In genomic region chr15:90743407-90743806, GRCh38 we compare ENCODE assay signal across 17 cellular contexts. TPM values are rescaled to one million over a fixed set of nuclear protein-coding genes. Genes with fewer than 3 reads are reported as not detected.
DNase-seq lines count a peak whose midpoint lies in the region; ATAC-seq and TF ChIP-seq lines count a peak whose summit lies in the region.
"Had no signal": no experiment of that assay in that cellular context is flagged by ENCODE, and none has a peak within 500 bp of the region (broad histone marks: within the 10 kb centered on the region; RNA-seq: fewer than 3 reads in every experiment).

No MANE protein-coding gene starts in this region.

- no peaks in the 10 kb centered on the region for H3K27me3 ChIP-seq in osteoblast (ENCODE audit: insufficient read depth, low read length)
- no peaks in the 10 kb centered on the region for H3K27me3 ChIP-seq in vagina
- H3K27me3 ChIP-seq: BLaER1 had no signal

- H3K4me3 Mint-ChIP-seq in activated CD4-positive, alpha-beta T cell treated with anti-CD3 and anti-CD28 coated beads, Interleukin-2, amount 10 ng/mL, durations not matched to agents 24 days and 14 days, result no peak overlapping the region
- no peak overlapping the region for H3K4me3 Mint-ChIP-seq in WTC11
- H3K4me3 Mint-ChIP-seq: CD4-positive, alpha-beta T cell; HFFc6; IgD-negative memory B cell had no signal

- peaks cover 62% of the 10 kb centered on the region for H3K36me3 Mint-ChIP-seq in activated CD4-positive, alpha-beta T cell treated with anti-CD3 and anti-CD28 coated beads, Interleukin-2, amount 10 ng/mL, durations not matched to agents 24 days and 14 days (ENCODE audit: low read depth)
- peaks cover 6% of the 10 kb centered on the region for H3K36me3 Mint-ChIP-seq in WTC11

- H3K79me2 ChIP-seq in osteoblast (ENCODE audit: insufficient read depth, low read length), result no peaks in the 10 kb centered on the region

- H3K36me3 ChIP-seq in osteoblast (ENCODE audit: insufficient read depth, low read length) (no peaks in the 10 kb centered on the region), vagina (no peaks in the 10 kb centered on the region)

- H3K4me1 ChIP-seq in osteoblast (ENCODE audit: insufficient read depth, low read length), result no peaks in the 10 kb centered on the region
- no peaks in the 10 kb centered on the region for H3K4me1 ChIP-seq in vagina
- H3K4me1 ChIP-seq: BLaER1 had no signal

- intact Hi-C loops in activated CD4-positive, alpha-beta T cell treated with anti-CD3 and anti-CD28 coated beads, Interleukin-2, amount 10 ng/mL, durations not matched to agents 24 days and 14 days (cut with micrococcal nuclease), result no loop called here
- intact Hi-C loops in vagina (cut with DNase I), result no loop called here

- H4K20me1 ChIP-seq in osteoblast (ENCODE audit: insufficient read depth, low read length), result no peaks in the 10 kb centered on the region

- TF ChIP-seq POLR2A in vagina (IDR thresholded peaks at IDR 0.05), result no peak

- peak overlapping the region; percentile 46 for H2AFZ ChIP-seq in osteoblast (ENCODE audit: low read length)

- H3K4me1 Mint-ChIP-seq in activated CD4-positive, alpha-beta T cell treated with anti-CD3 and anti-CD28 coated beads, Interleukin-2, amount 10 ng/mL, durations not matched to agents 24 days and 14 days, result peaks cover 52% of the 10 kb centered on the region
- H3K4me1 Mint-ChIP-seq in WTC11, result 0 out of 2 replicates have a peak, but pooled peaks cover 9% of the 10 kb centered on the region

- H3K9me3 ChIP-seq in osteoblast (ENCODE audit: low read depth, low read length), result no peaks in the 10 kb centered on the region
- H3K9me3 ChIP-seq in vagina, result no peaks in the 10 kb centered on the region
- H3K9me3 ChIP-seq: HAP-1 had no signal

- DNase-seq in activated CD4-positive, alpha-beta T cell treated with anti-CD3 and anti-CD28 coated beads, Interleukin-2, amount 10 ng/mL, durations not matched to agents 24 days and 14 days, result no peak
- DNase-seq in activated CD4-positive, alpha-beta T cell treated with anti-CD3 and anti-CD28 coated beads for 1 hour, result no peak
- peak; percentile 24 for DNase-seq in CD1c-positive myeloid dendritic cell (ENCODE audit: extremely low spot score)
- no peak for DNase-seq in WTC11 (ENCODE audit: low spot score)
- DNase-seq in osteoblast (ENCODE audit: insufficient read length, low spot score, missing footprints), result no peak
- no peak for DNase-seq in vagina (ENCODE audit: extremely low spot score in 2 of 2)
- DNase-seq in cerebellar nuclear complex (lab: John Stamatoyannopoulos, UW), result no peak
- DNase-seq in kidney tubule cell (ENCODE audit: low spot score), result no peak
- DNase-seq: AML-193; Calu3; CD4-positive, alpha-beta T cell; DMS 273 treated with DMSO at 0.1 percent for 48 hours; HFFc6 had no signal

- TF ChIP-seq CTCF in WTC11 (IDR thresholded peaks at IDR 0.05), result no peak
- TF ChIP-seq CTCF in osteoblast (IDR thresholded peaks at IDR 0.05; ENCODE audit: extremely low read depth, low read depth, low read length), result no peak
- no peak for TF ChIP-seq CTCF in vagina (IDR thresholded peaks at IDR 0.05)

- no peak for ATAC-seq in WTC11

- no peak overlapping the region for H3K4me3 ChIP-seq in osteoblast (ENCODE audit: insufficient read depth, low read length)
- H3K4me3 ChIP-seq in vagina, result no peak overlapping the region
- H3K4me3 ChIP-seq: BLaER1, HAP-1 had no signal

- H3K27ac ChIP-seq in osteoblast (ENCODE audit: low read depth, low read length) (no peak overlapping the region), vagina (no peak overlapping the region)
- H3K27ac ChIP-seq: 22Rv1, BLaER1 had no signal

- no peak overlapping the region for H3K4me2 ChIP-seq in osteoblast (ENCODE audit: insufficient read depth, low read length)
- H3K4me2 ChIP-seq: BLaER1 had no signal

- peak overlapping the region; percentile 69 for H3K27ac Mint-ChIP-seq in activated CD4-positive, alpha-beta T cell treated with anti-CD3 and anti-CD28 coated beads, Interleukin-2, amount 10 ng/mL, durations not matched to agents 24 days and 14 days
- no peak overlapping the region; the same call in 1 of the 2 replicates for H3K27ac Mint-ChIP-seq in WTC11
- H3K27ac Mint-ChIP-seq: CD4-positive, alpha-beta T cell; HFFc6 had no signal

- POLR2A ChIA-PET in WTC11 (lab: Charles Lee), result interaction anchor here (0.6 kb wide), 1 partner anchor 45 kb away, joined by 3 read pairs; no protein-coding TSS in a partner anchor

- peaks cover 12% of the 10 kb centered on the region for H3K9me3 Mint-ChIP-seq in activated CD4-positive, alpha-beta T cell treated with anti-CD3 and anti-CD28 coated beads, Interleukin-2, amount 10 ng/mL, durations not matched to agents 24 days and 14 days
- H3K9me3 Mint-ChIP-seq in WTC11, result peaks cover 6% of the 10 kb centered on the region; the same call in 1 of the 2 replicates
- H3K9me3 Mint-ChIP-seq: CD4-positive, alpha-beta T cell; HFFc6 had no signal

- CTCF ChIA-PET in WTC11 (lab: Charles Lee), result no interaction called here

- H3K27me3 Mint-ChIP-seq in activated CD4-positive, alpha-beta T cell treated with anti-CD3 and anti-CD28 coated beads, Interleukin-2, amount 10 ng/mL, durations not matched to agents 24 days and 14 days, result no peaks in the 10 kb centered on the region
- no peaks in the 10 kb centered on the region for H3K27me3 Mint-ChIP-seq in WTC11 (ENCODE audit: low read depth)
- H3K27me3 Mint-ChIP-seq: CD4-positive, alpha-beta T cell; IgD-negative memory B cell had no signal

TF ChIP-seq in WTC11, 78 proteins besides CTCF, POLR2A, EP300 and RAD21:
- TF ChIP-seq ZNF121 (CRISPR knock-in tag; IDR thresholded peaks at IDR 0.05) (peak; percentile 89), JAZF1 (CRISPR knock-in tag; IDR thresholded peaks at IDR 0.05) (no peak), NFYB (CRISPR knock-in tag; conservative IDR thresholded peaks at IDR 0.05; ENCODE audit: low read depth) (no peak), CREM (CRISPR knock-in tag; IDR thresholded peaks at IDR 0.05) (no peak)

RNA-seq across cellular contexts. Expression of gene BLM, which starts 26.3 kb away (rescaled TPM):
- total RNA-seq in activated CD4-positive, alpha-beta T cell treated with anti-CD3 and anti-CD28 coated beads, Interleukin-2, amount 10 ng/mL, durations not matched to agents 24 days and 14 days, result 64.1 and 66.4 TPM in 2 replicates
- 29.9 to 40.5 TPM (median 34.8 TPM) in 3 replicates for total RNA-seq in WTC11 (2021)
- total RNA-seq in osteoblast, result 1.4 and 1.5 TPM in 2 replicates
- 1.7 TPM for total RNA-seq in vagina

Comparison
In these comparisons a context has a peak if more than half of its experiments do, and no peak if none do; other contexts are left out.
1. RNA of gene BLM, which starts 26.3 kb away (total RNA-seq): 64.1 to 66.4 TPM in activated CD4-positive, alpha-beta T cell treated with anti-CD3 and anti-CD28 coated beads, Interleukin-2, amount 10 ng/mL, durations not matched to agents 24 days and 14 days and 29.9 to 40.5 TPM in WTC11; 1.7 TPM in vagina (single experiment) and 1.4 to 1.5 TPM in osteoblast; every median in the first group is over 10 times any median in the second.